In the genomic region with DNA sequence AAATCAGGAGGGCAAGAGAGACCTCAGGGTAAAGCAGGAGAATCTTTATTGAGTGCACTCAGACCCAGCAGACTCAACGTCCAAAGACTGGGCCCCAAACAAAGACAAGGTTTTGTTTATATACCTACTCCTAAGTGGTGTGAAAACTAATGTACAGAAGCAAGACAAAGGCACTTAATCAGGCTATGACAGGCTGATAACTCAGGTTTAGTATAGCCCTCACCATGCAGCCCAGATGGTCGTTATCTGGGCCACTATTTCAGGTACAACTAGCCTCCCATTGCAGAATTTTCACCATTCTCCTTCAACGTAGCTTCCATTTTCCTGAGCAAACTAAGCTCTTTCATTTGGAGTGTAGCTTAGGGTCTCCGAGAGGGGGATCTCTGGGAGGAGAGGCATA, we compare ENCODE assay signal across 1 cellular context.
TF ChIP-seq lines count a peak whose summit lies in the region.

No MANE protein-coding gene starts in this region.

TF ChIP-seq in GM23338, 12 proteins besides CTCF, POLR2A, EP300 and RAD21:
- TF ChIP-seq, protein P1, sequence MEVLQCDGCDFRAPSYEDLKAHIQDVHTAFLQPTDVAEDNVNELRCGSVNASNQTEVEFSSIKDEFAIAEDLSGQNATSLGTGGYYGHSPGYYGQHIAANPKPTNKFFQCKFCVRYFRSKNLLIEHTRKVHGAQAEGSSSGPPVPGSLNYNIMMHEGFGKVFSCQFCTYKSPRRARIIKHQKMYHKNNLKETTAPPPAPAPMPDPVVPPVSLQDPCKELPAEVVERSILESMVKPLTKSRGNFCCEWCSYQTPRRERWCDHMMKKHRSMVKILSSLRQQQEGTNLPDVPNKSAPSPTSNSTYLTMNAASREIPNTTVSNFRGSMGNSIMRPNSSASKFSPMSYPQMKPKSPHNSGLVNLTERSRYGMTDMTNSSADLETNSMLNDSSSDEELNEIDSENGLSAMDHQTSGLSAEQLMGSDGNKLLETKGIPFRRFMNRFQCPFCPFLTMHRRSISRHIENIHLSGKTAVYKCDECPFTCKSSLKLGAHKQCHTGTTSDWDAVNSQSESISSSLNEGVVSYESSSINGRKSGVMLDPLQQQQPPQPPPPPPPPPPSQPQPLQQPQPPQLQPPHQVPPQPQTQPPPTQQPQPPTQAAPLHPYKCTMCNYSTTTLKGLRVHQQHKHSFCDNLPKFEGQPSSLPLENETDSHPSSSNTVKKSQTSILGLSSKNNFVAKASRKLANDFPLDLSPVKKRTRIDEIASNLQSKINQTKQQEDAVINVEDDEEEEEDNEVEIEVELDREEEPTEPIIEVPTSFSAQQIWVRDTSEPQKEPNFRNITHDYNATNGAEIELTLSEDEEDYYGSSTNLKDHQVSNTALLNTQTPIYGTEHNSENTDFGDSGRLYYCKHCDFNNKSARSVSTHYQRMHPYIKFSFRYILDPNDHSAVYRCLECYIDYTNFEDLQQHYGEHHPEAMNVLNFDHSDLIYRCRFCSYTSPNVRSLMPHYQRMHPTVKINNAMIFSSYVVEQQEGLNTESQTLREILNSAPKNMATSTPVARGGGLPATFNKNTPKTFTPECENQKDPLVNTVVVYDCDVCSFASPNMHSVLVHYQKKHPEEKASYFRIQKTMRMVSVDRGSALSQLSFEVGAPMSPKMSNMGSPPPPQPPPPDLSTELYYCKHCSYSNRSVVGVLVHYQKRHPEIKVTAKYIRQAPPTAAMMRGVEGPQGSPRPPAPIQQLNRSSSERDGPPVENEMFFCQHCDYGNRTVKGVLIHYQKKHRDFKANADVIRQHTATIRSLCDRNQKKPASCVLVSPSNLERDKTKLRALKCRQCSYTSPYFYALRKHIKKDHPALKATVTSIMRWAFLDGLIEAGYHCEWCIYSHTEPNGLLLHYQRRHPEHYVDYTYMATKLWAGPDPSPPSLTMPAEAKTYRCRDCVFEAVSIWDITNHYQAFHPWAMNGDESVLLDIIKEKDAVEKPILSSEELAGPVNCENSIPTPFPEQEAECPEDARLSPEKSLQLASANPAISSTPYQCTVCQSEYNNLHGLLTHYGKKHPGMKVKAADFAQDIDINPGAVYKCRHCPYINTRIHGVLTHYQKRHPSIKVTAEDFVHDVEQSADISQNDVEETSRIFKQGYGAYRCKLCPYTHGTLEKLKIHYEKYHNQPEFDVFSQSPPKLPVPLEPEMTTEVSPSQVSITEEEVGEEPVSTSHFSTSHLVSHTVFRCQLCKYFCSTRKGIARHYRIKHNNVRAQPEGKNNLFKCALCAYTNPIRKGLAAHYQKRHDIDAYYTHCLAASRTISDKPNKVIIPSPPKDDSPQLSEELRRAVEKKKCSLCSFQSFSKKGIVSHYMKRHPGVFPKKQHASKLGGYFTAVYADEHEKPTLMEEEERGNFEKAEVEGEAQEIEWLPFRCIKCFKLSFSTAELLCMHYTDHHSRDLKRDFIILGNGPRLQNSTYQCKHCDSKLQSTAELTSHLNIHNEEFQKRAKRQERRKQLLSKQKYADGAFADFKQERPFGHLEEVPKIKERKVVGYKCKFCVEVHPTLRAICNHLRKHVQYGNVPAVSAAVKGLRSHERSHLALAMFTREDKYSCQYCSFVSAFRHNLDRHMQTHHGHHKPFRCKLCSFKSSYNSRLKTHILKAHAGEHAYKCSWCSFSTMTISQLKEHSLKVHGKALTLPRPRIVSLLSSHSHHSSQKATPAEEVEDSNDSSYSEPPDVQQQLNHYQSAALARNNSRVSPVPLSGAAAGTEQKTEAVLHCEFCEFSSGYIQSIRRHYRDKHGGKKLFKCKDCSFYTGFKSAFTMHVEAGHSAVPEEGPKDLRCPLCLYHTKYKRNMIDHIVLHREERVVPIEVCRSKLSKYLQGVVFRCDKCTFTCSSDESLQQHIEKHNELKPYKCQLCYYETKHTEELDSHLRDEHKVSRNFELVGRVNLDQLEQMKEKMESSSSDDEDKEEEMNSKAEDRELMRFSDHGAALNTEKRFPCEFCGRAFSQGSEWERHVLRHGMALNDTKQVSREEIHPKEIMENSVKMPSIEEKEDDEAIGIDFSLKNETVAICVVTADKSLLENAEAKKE (CRISPR knock-in tag; IDR thresholded peaks at IDR 0.05) = no peak
- TF ChIP-seq EZH2phosphoT487 (IDR thresholded peaks at IDR 0.05; ENCODE audit: unreplicated experiment) (no peak), CREB1 (CRISPR knock-in tag; IDR thresholded peaks at IDR 0.05; ENCODE audit: low read depth) (no peak)
- TF ChIP-seq, protein P2, sequence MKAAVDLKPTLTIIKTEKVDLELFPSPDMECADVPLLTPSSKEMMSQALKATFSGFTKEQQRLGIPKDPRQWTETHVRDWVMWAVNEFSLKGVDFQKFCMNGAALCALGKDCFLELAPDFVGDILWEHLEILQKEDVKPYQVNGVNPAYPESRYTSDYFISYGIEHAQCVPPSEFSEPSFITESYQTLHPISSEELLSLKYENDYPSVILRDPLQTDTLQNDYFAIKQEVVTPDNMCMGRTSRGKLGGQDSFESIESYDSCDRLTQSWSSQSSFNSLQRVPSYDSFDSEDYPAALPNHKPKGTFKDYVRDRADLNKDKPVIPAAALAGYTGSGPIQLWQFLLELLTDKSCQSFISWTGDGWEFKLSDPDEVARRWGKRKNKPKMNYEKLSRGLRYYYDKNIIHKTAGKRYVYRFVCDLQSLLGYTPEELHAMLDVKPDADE (IDR thresholded peaks at IDR 0.05) = no peak
- TF ChIP-seq, protein P3, sequence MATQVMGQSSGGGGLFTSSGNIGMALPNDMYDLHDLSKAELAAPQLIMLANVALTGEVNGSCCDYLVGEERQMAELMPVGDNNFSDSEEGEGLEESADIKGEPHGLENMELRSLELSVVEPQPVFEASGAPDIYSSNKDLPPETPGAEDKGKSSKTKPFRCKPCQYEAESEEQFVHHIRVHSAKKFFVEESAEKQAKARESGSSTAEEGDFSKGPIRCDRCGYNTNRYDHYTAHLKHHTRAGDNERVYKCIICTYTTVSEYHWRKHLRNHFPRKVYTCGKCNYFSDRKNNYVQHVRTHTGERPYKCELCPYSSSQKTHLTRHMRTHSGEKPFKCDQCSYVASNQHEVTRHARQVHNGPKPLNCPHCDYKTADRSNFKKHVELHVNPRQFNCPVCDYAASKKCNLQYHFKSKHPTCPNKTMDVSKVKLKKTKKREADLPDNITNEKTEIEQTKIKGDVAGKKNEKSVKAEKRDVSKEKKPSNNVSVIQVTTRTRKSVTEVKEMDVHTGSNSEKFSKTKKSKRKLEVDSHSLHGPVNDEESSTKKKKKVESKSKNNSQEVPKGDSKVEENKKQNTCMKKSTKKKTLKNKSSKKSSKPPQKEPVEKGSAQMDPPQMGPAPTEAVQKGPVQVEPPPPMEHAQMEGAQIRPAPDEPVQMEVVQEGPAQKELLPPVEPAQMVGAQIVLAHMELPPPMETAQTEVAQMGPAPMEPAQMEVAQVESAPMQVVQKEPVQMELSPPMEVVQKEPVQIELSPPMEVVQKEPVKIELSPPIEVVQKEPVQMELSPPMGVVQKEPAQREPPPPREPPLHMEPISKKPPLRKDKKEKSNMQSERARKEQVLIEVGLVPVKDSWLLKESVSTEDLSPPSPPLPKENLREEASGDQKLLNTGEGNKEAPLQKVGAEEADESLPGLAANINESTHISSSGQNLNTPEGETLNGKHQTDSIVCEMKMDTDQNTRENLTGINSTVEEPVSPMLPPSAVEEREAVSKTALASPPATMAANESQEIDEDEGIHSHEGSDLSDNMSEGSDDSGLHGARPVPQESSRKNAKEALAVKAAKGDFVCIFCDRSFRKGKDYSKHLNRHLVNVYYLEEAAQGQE (IDR thresholded peaks at IDR 0.05; ENCODE audit: unreplicated experiment) = no peak
